ENCODE assay signal across 19 cellular contexts in genomic region chr14:74931744-74932143, GRCh38. TPM values are rescaled to one million over a fixed set of nuclear protein-coding genes. Genes with fewer than 3 reads are reported as not detected.
"Had no signal": no experiment of that assay in that cellular context is flagged by ENCODE, and none has a peak within 500 bp of the region (broad histone marks: within the 10 kb centered on the region; RNA-seq: fewer than 3 reads in every experiment).

No MANE protein-coding gene starts in this region.

RNA-seq across cellular contexts. Expression of gene RPS6KL1, which starts 8.7 kb away (rescaled TPM):
- total RNA-seq: smooth muscle cell had no signal

RNA-seq across cellular contexts. Expression of gene PGF, which starts 23.7 kb away (rescaled TPM):
- total RNA-seq: natural killer cell treated with Interleukin-12 subunit alpha and Interleukin-12 subunit beta and Interleukin-15 and Interleukin-18, amount 100 ng/mL, for 72 hours had no signal

RNA-seq across cellular contexts. Expression of gene PROX2, which starts 55.8 kb away (rescaled TPM):
- total RNA-seq: hepatocyte, kidney epithelial cell, left ventricle myocardium superior, lung microvascular endothelial cell, mesenteric fat pad, myocyte, omental fat pad, ovary, pulmonary artery endothelial cell, renal cortical epithelial cell, right atrium auricular region, right lobe of liver, skeletal muscle tissue, smooth muscle cell, stomach, subcutaneous adipose tissue, thoracic aorta, upper lobe of right lung had no signal
